In the genomic region with DNA sequence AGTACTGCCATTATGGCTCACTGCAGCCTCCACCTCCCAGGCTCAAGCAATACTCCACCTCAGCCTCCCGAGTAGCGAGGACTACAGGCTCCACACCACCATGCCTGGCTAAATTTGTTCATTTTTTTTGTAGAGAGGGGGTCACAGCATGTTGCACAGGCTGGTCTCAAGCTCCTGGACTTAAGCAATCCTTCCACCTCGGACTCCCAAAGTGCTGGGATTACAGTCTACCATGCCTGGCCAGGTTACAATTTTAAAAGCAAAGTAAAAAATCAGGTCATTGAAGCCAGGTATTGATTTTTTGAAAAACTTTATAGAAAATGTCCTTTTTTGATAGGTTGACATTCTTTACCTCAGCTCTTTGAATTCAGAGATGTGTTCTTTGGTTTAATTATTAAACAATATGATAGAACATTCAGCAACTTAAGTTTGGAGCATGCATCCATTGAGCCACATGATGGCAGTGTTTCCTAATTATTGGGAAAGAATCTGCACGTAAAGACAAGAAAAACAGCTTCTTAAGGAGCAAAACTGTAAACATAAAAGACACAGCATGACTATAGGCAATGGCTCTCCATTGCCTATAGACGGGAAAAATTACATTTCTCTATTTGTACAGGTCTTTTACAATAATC, we compare ENCODE assay signal across 9 cellular contexts. TPM values are rescaled to one million over a fixed set of nuclear protein-coding genes. Genes with fewer than 3 reads are reported as not detected.
DNase-seq lines count a peak whose midpoint lies in the region; ATAC-seq and TF ChIP-seq lines count a peak whose summit lies in the region.
"Had no signal": no experiment of that assay in that cellular context is flagged by ENCODE, and none has a peak within 500 bp of the region (broad histone marks: within the 10 kb centered on the region; RNA-seq: fewer than 3 reads in every experiment).

No MANE protein-coding gene starts in this region.

- H3K27ac ChIP-seq in lower lobe of right lung, result peak overlapping the region; percentile 85
- no peak overlapping the region for H3K27ac ChIP-seq in thoracic aorta

- ATAC-seq in lower lobe of right lung (peak; percentile 47 to 60), thoracic aorta (ENCODE audit: insufficient number of reproducible peaks, low FRiP score, low read depth) (peak; percentile 51), GM21786 (IDR thresholded peaks at IDR 0.05; ENCODE audit: unreplicated experiment) (no peak)

- H3K27ac Mint-ChIP-seq in dendritic cell treated with granulocyte-macrophage colony-stimulating factor and Interleukin-4, amounts not matched to agents 40 ng/mL and 50 ng/mL, for 4 days, result peak overlapping the region; percentile 70

- TF ChIP-seq CTCF in NB4 (IDR thresholded peaks at IDR 0.05; ENCODE audit: low read depth, low read length), result peak; percentile 57
- peak; percentile 84 for TF ChIP-seq CTCF in lower lobe of right lung (IDR thresholded peaks at IDR 0.05)
- TF ChIP-seq CTCF in thoracic aorta (IDR thresholded peaks at IDR 0.05), result peak; percentile 59

- H3K4me3 ChIP-seq in NB4 (ENCODE audit: low read depth, low read length) (no peak overlapping the region), lower lobe of right lung (peak overlapping the region; percentile 46), thoracic aorta (peak overlapping the region; percentile 40)

- no peaks in the 10 kb centered on the region for H3K36me3 Mint-ChIP-seq in dendritic cell treated with granulocyte-macrophage colony-stimulating factor and Interleukin-4, amounts not matched to agents 40 ng/mL and 50 ng/mL, for 4 days (ENCODE audit: low read depth)

- no peak for TF ChIP-seq POLR2A in NB4 (IDR thresholded peaks at IDR 0.05; ENCODE audit: extremely low read depth, insufficient read length)

- no peak overlapping the region for H3K4me3 Mint-ChIP-seq in dendritic cell treated with granulocyte-macrophage colony-stimulating factor and Interleukin-4, amounts not matched to agents 40 ng/mL and 50 ng/mL, for 4 days

- peaks cover 51% of the 10 kb centered on the region for H3K27me3 Mint-ChIP-seq in dendritic cell treated with granulocyte-macrophage colony-stimulating factor and Interleukin-4, amounts not matched to agents 40 ng/mL and 50 ng/mL, for 4 days

- H3K9me3 Mint-ChIP-seq in dendritic cell treated with granulocyte-macrophage colony-stimulating factor and Interleukin-4, amounts not matched to agents 40 ng/mL and 50 ng/mL, for 4 days, result no peaks in the 10 kb centered on the region

- DNase-seq in activated CD8-positive, alpha-beta memory T cell treated with anti-CD3 and anti-CD28 coated beads, Interleukin-2, amount 50 U/mL, for 4 hours, result peak; percentile 44
- no peak for DNase-seq in activated CD8-positive, alpha-beta memory T cell treated with anti-CD3 and anti-CD28 coated beads for 24 hours
- DNase-seq in NB4 (ENCODE audit: low read depth) (peak; percentile 76), T follicular helper cell (ENCODE audit: low read depth) (peak; percentile 34), lower lobe of right lung (no peak), thoracic aorta (ENCODE audit: low spot score) (no peak)

- no peaks in the 10 kb centered on the region for H3K36me3 ChIP-seq in lower lobe of right lung
- no peaks in the 10 kb centered on the region for H3K36me3 ChIP-seq in thoracic aorta

- peaks cover 43% of the 10 kb centered on the region for H3K4me1 Mint-ChIP-seq in dendritic cell treated with granulocyte-macrophage colony-stimulating factor and Interleukin-4, amounts not matched to agents 40 ng/mL and 50 ng/mL, for 4 days (ENCODE audit: low read depth)

- intact Hi-C loops in dendritic cell treated with granulocyte-macrophage colony-stimulating factor and Interleukin-4, amounts not matched to agents 40 ng/mL and 50 ng/mL, for 4 days (cut with micrococcal nuclease), result loop anchor here (1.0 to 2.0 kb wide), 2 partner anchors 131 to 251 kb away; no protein-coding TSS in a partner anchor
- intact Hi-C loops in lower lobe of right lung (cut with DNase I), result no loop called here

- H3K9me3 ChIP-seq in lower lobe of right lung (no peaks in the 10 kb centered on the region), thoracic aorta (no peaks in the 10 kb centered on the region)

- peaks cover 28% of the 10 kb centered on the region for H3K27me3 ChIP-seq in lower lobe of right lung (ENCODE audit: low read depth)
- H3K27me3 ChIP-seq in thoracic aorta (replicated peaks; ENCODE audit: insufficient read depth), result peaks cover 15% of the 10 kb centered on the region

- H3K4me1 ChIP-seq in lower lobe of right lung (peaks cover 29% of the 10 kb centered on the region), thoracic aorta (ENCODE audit: control insufficient read depth in 1 of 2, low read depth in 2 of 2) (peaks cover 15 to 38% of the 10 kb centered on the region in 2 donors)

RNA-seq across cellular contexts. Expression of gene SLC16A11, which starts 1.7 kb away (rescaled TPM):
- total RNA-seq in lower lobe of right lung (7.7 TPM), thoracic aorta (under 1 TPM in 1 of 2 donors, not detected in 1; 0.27 TPM)

RNA-seq across cellular contexts. Expression of gene SLC16A13, which starts 9.8 kb away (rescaled TPM):
- total RNA-seq in lower lobe of right lung (9.9 TPM), thoracic aorta (under 1 TPM in 1 of 2 donors, not detected in 1; 0.56 TPM)

RNA-seq across cellular contexts. Expression of gene BCL6B, which starts 22.8 kb away (rescaled TPM):
- total RNA-seq in lower lobe of right lung, result 13.4 TPM
- 1 to 10 TPM in 1 of 2 donors, under 1 TPM in 1; 0.95 to 5.7 TPM for total RNA-seq in thoracic aorta
- total RNA-seq: mononuclear cell had no signal

RNA-seq across cellular contexts. Expression of gene RNASEK, which starts 33.2 kb away (rescaled TPM):
- total RNA-seq in lower lobe of right lung (300 TPM), thoracic aorta (100 to 1,000 TPM in 1 of 2 donors, 10 to 100 TPM in 1; 99.5 to 164 TPM)

RNA-seq across cellular contexts. Expression of gene CLEC10A, which starts 34.4 kb away (rescaled TPM):
- total RNA-seq in lower lobe of right lung (7.7 TPM), thoracic aorta (1 to 10 TPM; 3.2 to 5.8 TPM)

Comparison
In these comparisons a context has a peak if more than half of its experiments do, and no peak if none do; other contexts are left out.
1. DNase-seq: peak in activated CD8-positive, alpha-beta memory T cell treated with anti-CD3 and anti-CD28 coated beads, Interleukin-2, amount 50 U/mL, for 4 hours (single experiment), NB4 (single experiment) and T follicular helper cell (single experiment); none in activated CD8-positive, alpha-beta memory T cell treated with anti-CD3 and anti-CD28 coated beads for 24 hours (single experiment), lower lobe of right lung (single experiment) and thoracic aorta (single experiment).
2. Peak in every context shown above with its lines, with median percentiles within 50 percentile points of each other: CTCF ChIP-seq.